In genomic region chr5:109412981-109413402, GRCh38 we compare ENCODE assay signal across 1 cellular context.
TF ChIP-seq lines count a peak whose summit lies in the region.

No MANE protein-coding gene starts in this region.

TF ChIP-seq in SK-N-SH treated with all-trans-retinoic acid at 6 μM for 48 hours, 23 proteins besides CTCF, POLR2A, EP300 and RAD21 (continued from another document):
- TF ChIP-seq POU6F1 (CRISPR knock-in tag; IDR thresholded peaks at IDR 0.05; ENCODE audit: borderline replicate concordance, low read depth) (no peak), ZFP3 (CRISPR knock-in tag; IDR thresholded peaks at IDR 0.05) (no peak), ZNF70 (CRISPR knock-in tag; IDR thresholded peaks at IDR 0.05) (no peak), CREB5 (CRISPR knock-in tag; IDR thresholded peaks at IDR 0.05; ENCODE audit: low read depth) (no peak), SNAI2 (CRISPR knock-in tag; IDR thresholded peaks at IDR 0.05) (no peak)
